30 cellular contexts compared by ENCODE assay signal in genomic region chr7:18276380-18276779, GRCh38.
DNase-seq lines count a peak whose midpoint lies in the region; ATAC-seq, FAIRE-seq and TF ChIP-seq lines count a peak whose summit lies in the region.
"Had no signal": no experiment of that assay in that cellular context is flagged by ENCODE, and none has a peak within 500 bp of the region (broad histone marks: within the 10 kb centered on the region; RNA-seq: fewer than 3 reads in every experiment).

No MANE protein-coding gene starts in this region.

- ATAC-seq in mucosa of descending colon (no peak), HG02588 (IDR thresholded peaks at IDR 0.05; ENCODE audit: unreplicated experiment) (no peak)
- ATAC-seq: HepG2, left ventricle myocardium superior, T-helper 17 cell had no signal

- TF ChIP-seq CTCF in epithelial cell of esophagus (IDR thresholded peaks at IDR 0.05; ENCODE audit: insufficient read depth, low read depth, low read length, missing control alignments) (peak; percentile 12), mucosa of descending colon (IDR thresholded peaks at IDR 0.05) (no peak)

- FAIRE-seq in HTR-8/SVneo (lab: Jason Lieb, UNC) = no peak
- FAIRE-seq: GM18507, HepG2, small intestine had no signal

- in situ Hi-C loops in SK-MEL-5 (cut with HindIII; ENCODE audit: low pct_unique_long_range_greater_than_20kb, low sequenced_read_pairs) = no loop called here

- intact Hi-C loops in mucosa of descending colon (cut with DNase I, micrococcal nuclease) = no loop called here

- H3K4me1 ChIP-seq in mucosa of descending colon (ENCODE audit: low read depth) = no peaks in the 10 kb centered on the region
- H3K4me1 ChIP-seq: parathyroid adenoma, right atrium auricular region, suprapubic skin, upper lobe of left lung had no signal

- no peak overlapping the region for H3K4me3 ChIP-seq in epithelial cell of esophagus (ENCODE audit: low read length)
- H3K4me3 ChIP-seq in mucosa of descending colon = no peak overlapping the region
- H3K4me3 ChIP-seq: esophagus muscularis mucosa, right atrium auricular region, suprapubic skin, upper lobe of left lung had no signal

- H3K36me3 ChIP-seq in mucosa of descending colon (ENCODE audit: low read depth) = no peaks in the 10 kb centered on the region
- H3K36me3 ChIP-seq: esophagus muscularis mucosa, right atrium auricular region, suprapubic skin, upper lobe of left lung had no signal

- DNase-seq in DMS 273 (lab: John Stamatoyannopoulos, UW; ENCODE audit: unreplicated experiment) (peak; percentile 24), DMS 273 treated with DMSO at 0.1 percent for 48 hours (lab: John Stamatoyannopoulos, UW) (no peak), NAMALWA (ENCODE audit: low spot score) (peak; percentile 49), SK-MEL-5 (ENCODE audit: low read depth, low spot score) (peak; percentile 15), epithelial cell of esophagus (ENCODE audit: low read depth) (no peak), mucosa of descending colon (no peak), HTR-8/SVneo (ENCODE audit: insufficient read length, low spot score) (no peak)
- DNase-seq: activated CD4-positive, alpha-beta memory T cell treated with anti-CD3 and anti-CD28 coated beads, Interleukin-2, amount 10 ng/mL, durations not matched to agents 7 days and 5 days; activated CD8-positive, alpha-beta memory T cell treated with anti-CD3 and anti-CD28 coated beads, Interleukin-2, amount 50 U/mL, for 4 hours; activated naive CD4-positive, alpha-beta T cell treated with Interleukin-2 at 50 U/mL for 16 hours; C1 segment of cervical spinal cord; COR-L47; dermis blood vessel endothelial cell; EL; Kasumi-1; kidney; left ventricle myocardium superior; NCI-H187; SK-N-SH; small intestine; stimulated activated naive CD4-positive, alpha-beta T cell treated with Interleukin-2 at 50 U/mL for 16 hours; T-helper 17 cell; upper lobe of left lung had no signal

- no peaks in the 10 kb centered on the region for H3K9me3 ChIP-seq in mucosa of descending colon
- H3K9me3 ChIP-seq: esophagus muscularis mucosa, right atrium auricular region, SK-N-SH, suprapubic skin, upper lobe of left lung had no signal

Comparison
In these comparisons a context has a peak if more than half of its experiments do, and no peak if none do; other contexts are left out.
1. DNase-seq: peak in DMS 273 (single experiment), NAMALWA (single experiment) and SK-MEL-5 (single experiment); none in DMS 273 treated with DMSO at 0.1 percent for 48 hours (single experiment), epithelial cell of esophagus (single experiment), mucosa of descending colon (0 of 3) and HTR-8/SVneo (single experiment).